In genomic region chr1:27554777-27555699, GRCh38 we compare ENCODE assay signal across 10 cellular contexts. TPM values are rescaled to one million over a fixed set of nuclear protein-coding genes. Genes with fewer than 3 reads are reported as not detected.
DNase-seq lines count a peak whose midpoint lies in the region; ATAC-seq and TF ChIP-seq lines count a peak whose summit lies in the region.
"Had no signal": no experiment of that assay in that cellular context is flagged by ENCODE, and none has a peak within 500 bp of the region (broad histone marks: within the 10 kb centered on the region; RNA-seq: fewer than 3 reads in every experiment).

No MANE protein-coding gene starts in this region.

- peak; percentile 16 for DNase-seq in NCI-H510A treated with DMSO at 0.1 percent for 48 hours (lab: John Stamatoyannopoulos, UW)
- DNase-seq in NCI-H510A (lab: John Stamatoyannopoulos, UW) = no peak
- no peak for DNase-seq in central memory CD8-positive, alpha-beta T cell (ENCODE audit: low spot score in 2 of 2)
- DNase-seq in mesothelial cell of epicardium (ENCODE audit: low spot score in 2 of 2, unreplicated experiment in 2 of 2) = no peak
- DNase-seq in thoracic aorta (ENCODE audit: low spot score) = no peak
- no peak for DNase-seq in anterior cingulate cortex (lab: John Stamatoyannopoulos, UW)
- no peak for DNase-seq in NCI-H748 treated with DMSO at 0.1 percent for 48 hours (lab: John Stamatoyannopoulos, UW)
- DNase-seq: NCI-H1105; stimulated activated CD4-positive, alpha-beta T cell treated with anti-CD3 and anti-CD28 coated beads, Interleukin-2, amount 100 ng/mL, for 48 hours had no signal

- peaks cover 29% of the 10 kb centered on the region for H3K4me1 Mint-ChIP-seq in central memory CD8-positive, alpha-beta T cell
- peaks cover 20% of the 10 kb centered on the region for H3K4me1 Mint-ChIP-seq in mesothelial cell of epicardium

- H3K36me3 ChIP-seq in thoracic aorta = peaks cover 31% of the 10 kb centered on the region

- H3K4me3 Mint-ChIP-seq in central memory CD8-positive, alpha-beta T cell = no peak overlapping the region
- no peak overlapping the region for H3K4me3 Mint-ChIP-seq in mesothelial cell of epicardium

- TF ChIP-seq CTCF in mesothelial cell of epicardium (IDR thresholded peaks at IDR 0.05; ENCODE audit: unreplicated experiment) = no peak
- TF ChIP-seq CTCF in thoracic aorta (IDR thresholded peaks at IDR 0.05) = no peak

- H3K9me3 ChIP-seq in thoracic aorta = no peaks in the 10 kb centered on the region

- no peak overlapping the region for H3K4me3 ChIP-seq in thoracic aorta

- H3K9me3 Mint-ChIP-seq in central memory CD8-positive, alpha-beta T cell = no peaks in the 10 kb centered on the region
- H3K9me3 Mint-ChIP-seq in mesothelial cell of epicardium = no peaks in the 10 kb centered on the region

- no peaks in the 10 kb centered on the region for H3K27me3 ChIP-seq in thoracic aorta (replicated peaks; ENCODE audit: insufficient read depth)

- H3K4me1 ChIP-seq in thoracic aorta (ENCODE audit: control insufficient read depth in 1 of 2, low read depth in 2 of 2) = peaks cover 27 to 61% of the 10 kb centered on the region in 2 donors

- ATAC-seq in central memory CD8-positive, alpha-beta T cell (replicated peaks; ENCODE audit: extremely low read depth, poor library complexity, severe bottlenecking) = no peak
- ATAC-seq in thoracic aorta (ENCODE audit: insufficient number of reproducible peaks, low FRiP score, low read depth) = peak; percentile 14
- ATAC-seq in HG03571 (IDR thresholded peaks at IDR 0.05; ENCODE audit: unreplicated experiment) = no peak

- H3K27me3 Mint-ChIP-seq in central memory CD8-positive, alpha-beta T cell = no peaks in the 10 kb centered on the region
- no peaks in the 10 kb centered on the region for H3K27me3 Mint-ChIP-seq in mesothelial cell of epicardium (ENCODE audit: low read depth)

- peak overlapping the region; percentile 78 to 85 for H3K27ac ChIP-seq in thoracic aorta

- peak overlapping the region; percentile 68 for H3K27ac Mint-ChIP-seq in central memory CD8-positive, alpha-beta T cell (ENCODE audit: low read depth)
- peak overlapping the region; percentile 12 for H3K27ac Mint-ChIP-seq in mesothelial cell of epicardium

- H3K36me3 Mint-ChIP-seq in central memory CD8-positive, alpha-beta T cell (ENCODE audit: insufficient read depth) = peaks cover 7% of the 10 kb centered on the region
- H3K36me3 Mint-ChIP-seq in mesothelial cell of epicardium = peaks cover 15% of the 10 kb centered on the region

RNA-seq across cellular contexts. Expression of gene AHDC1, which starts 48.9 kb away (rescaled TPM):
- total RNA-seq in mesothelial cell of epicardium = 71.4 to 73.5 TPM (median 72.1 TPM) in 3 replicates
- total RNA-seq in thoracic aorta = 10 to 100 TPM; 38.3 to 55.4 TPM
